In the genomic region with DNA sequence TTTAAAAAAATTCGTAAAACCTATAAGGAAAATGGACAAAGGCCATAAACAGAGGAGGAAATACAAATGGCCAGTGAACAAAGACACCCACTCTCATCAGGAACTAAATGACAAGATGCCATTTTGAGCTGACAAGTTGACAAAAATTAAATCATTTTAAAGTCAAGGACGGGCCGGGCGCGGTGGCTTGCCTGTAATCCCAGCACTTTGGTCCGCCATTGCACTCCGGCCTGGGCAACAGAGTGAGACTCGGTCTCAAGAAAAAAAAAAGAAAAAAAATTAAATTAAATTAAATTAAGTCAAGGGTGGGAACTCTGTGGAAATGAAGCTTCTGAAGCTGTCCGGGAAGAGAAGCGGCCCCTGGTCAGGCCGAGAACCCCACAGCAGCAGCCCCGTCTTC, we compare ENCODE assay signal across 11 cellular contexts. TPM values are rescaled to one million over a fixed set of nuclear protein-coding genes. Genes with fewer than 3 reads are reported as not detected.
DNase-seq lines count a peak whose midpoint lies in the region; ATAC-seq and TF ChIP-seq lines count a peak whose summit lies in the region.
"Had no signal": no experiment of that assay in that cellular context is flagged by ENCODE, and none has a peak within 500 bp of the region (broad histone marks: within the 10 kb centered on the region; RNA-seq: fewer than 3 reads in every experiment).

No MANE protein-coding gene starts in this region.

- H3K4me1 Mint-ChIP-seq in CD4-positive, alpha-beta T cell (ENCODE audit: low read depth): peaks cover 30% of the 10 kb centered on the region

- no peak for DNase-seq in CD4-positive, alpha-beta T cell
- DNase-seq in colonic mucosa (no peak), osteoblast (ENCODE audit: insufficient read length, low spot score, missing footprints) (no peak), CD1c-positive myeloid dendritic cell (ENCODE audit: extremely low spot score) (no peak), GF-D8 (lab: John Stamatoyannopoulos, UW) (no peak), GM13976 (ENCODE audit: low spot score) (no peak)
- DNase-seq: activated CD4-positive, CD25-positive, alpha-beta regulatory T cell; amniotic stem cell; NCI-H1417 had no signal

- intact Hi-C loops in CD4-positive, alpha-beta T cell (cut with DNase I, micrococcal nuclease): loop anchor here in 1 of 2 experiments (2.0 kb wide), 2 partner anchors 190 to 388 kb away; partner anchors contain the start of genes DNAJB6 and UBE3C
- intact Hi-C loops in colonic mucosa (cut with DNase I): no loop called here

- no peak overlapping the region for H3K4me3 ChIP-seq in KMS-11 (IDR thresholded peaks at IDR 0.05; ENCODE audit: insufficient read depth, low read depth, low read length)
- H3K4me3 ChIP-seq in colonic mucosa: peak overlapping the region; percentile 99
- peak overlapping the region; percentile 95 for H3K4me3 ChIP-seq in osteoblast (ENCODE audit: insufficient read depth, low read length)

- no peak overlapping the region for H3K9ac ChIP-seq in KMS-11
- no peak overlapping the region for H3K9ac ChIP-seq in colonic mucosa (ENCODE audit: low read depth in 2 of 2, low read length in 2 of 2)

- H3K36me3 ChIP-seq in KMS-11 (ENCODE audit: insufficient read depth) (peaks cover 14% of the 10 kb centered on the region), colonic mucosa (no peaks in the 10 kb centered on the region), osteoblast (ENCODE audit: insufficient read depth, low read length) (peaks cover 10% of the 10 kb centered on the region)

- POLR2A ChIA-PET in CD4-positive, alpha-beta T cell (lab: Charles Lee): interaction anchor here (3.1 kb wide), 1 partner anchor 55 kb away, joined by 24 read pairs; the partner anchor contains the start of gene LMBR1

- no peak for ATAC-seq in CD4-positive, alpha-beta T cell (ENCODE audit: poor library complexity)
- no peak for ATAC-seq in GM18517 (IDR thresholded peaks at IDR 0.05; ENCODE audit: unreplicated experiment)

- no peak overlapping the region for H3K27ac Mint-ChIP-seq in CD4-positive, alpha-beta T cell

- H3K9me3 Mint-ChIP-seq in CD4-positive, alpha-beta T cell: no peaks in the 10 kb centered on the region

- H3K4me3 Mint-ChIP-seq in CD4-positive, alpha-beta T cell: peak overlapping the region; percentile 63

- peak overlapping the region; percentile 63; the same call in 1 of the 2 replicates for H3K4me2 ChIP-seq in KMS-11
- H3K4me2 ChIP-seq in osteoblast (ENCODE audit: insufficient read depth, low read length): peak overlapping the region; percentile 78

- peaks cover 29% of the 10 kb centered on the region for H3K36me3 Mint-ChIP-seq in CD4-positive, alpha-beta T cell (ENCODE audit: low read depth)

- in situ Hi-C loops in GM13976 (cut with MboI; ENCODE audit: low sequenced_read_pairs, unreplicated experiment): no loop called here

- H3K27me3 ChIP-seq in CD4-positive, alpha-beta T cell (ENCODE audit: control insufficient read depth, insufficient read depth, low read length): peaks cover 13% of the 10 kb centered on the region
- H3K27me3 ChIP-seq in KMS-11 (ENCODE audit: insufficient read depth, low read depth) (no peaks in the 10 kb centered on the region), colonic mucosa (no peaks in the 10 kb centered on the region), osteoblast (ENCODE audit: insufficient read depth, low read length) (peaks cover 18% of the 10 kb centered on the region)

- no peaks in the 10 kb centered on the region for H3K9me3 ChIP-seq in CD4-positive, alpha-beta T cell (ENCODE audit: control insufficient read depth, low read length)
- no peaks in the 10 kb centered on the region for H3K9me3 ChIP-seq in colonic mucosa
- H3K9me3 ChIP-seq in osteoblast (ENCODE audit: low read depth, low read length): no peaks in the 10 kb centered on the region

- no peak overlapping the region for H2AFZ ChIP-seq in KMS-11 (ENCODE audit: low read depth)
- peak overlapping the region; percentile 78 for H2AFZ ChIP-seq in osteoblast (ENCODE audit: low read length)

- CTCF ChIA-PET in CD4-positive, alpha-beta T cell (lab: Charles Lee): interaction anchor here (3.6 kb wide), 1 partner anchor 55 kb away, joined by 24 read pairs; the partner anchor contains the start of gene LMBR1

- H3K27ac ChIP-seq in CD4-positive, alpha-beta T cell (ENCODE audit: low read depth, low read length): no peak overlapping the region
- H3K27ac ChIP-seq in KMS-11 (no peak overlapping the region), colonic mucosa (no peak overlapping the region), osteoblast (ENCODE audit: low read depth, low read length) (no peak overlapping the region)

- TF ChIP-seq CTCF in CD4-positive, alpha-beta T cell (IDR thresholded peaks at IDR 0.05): no peak
- TF ChIP-seq CTCF in KMS-11 (conservative IDR thresholded peaks at IDR 0.05; ENCODE audit: low read depth, low read length) (no peak), colonic mucosa (IDR thresholded peaks at IDR 0.05) (no peak), osteoblast (IDR thresholded peaks at IDR 0.05; ENCODE audit: extremely low read depth, low read depth, low read length) (no peak), GM13976 (IDR thresholded peaks at IDR 0.05; ENCODE audit: borderline replicate concordance, control extremely low read depth, extremely low read depth, insufficient read depth, missing control alignments) (no peak)

- H3K4me1 ChIP-seq in KMS-11 (ENCODE audit: low read depth, poor library complexity, severe bottlenecking) (peaks cover 23% of the 10 kb centered on the region), colonic mucosa (peaks cover 8% of the 10 kb centered on the region), osteoblast (ENCODE audit: insufficient read depth, low read length) (peaks cover 13% of the 10 kb centered on the region)

- H4K20me1 ChIP-seq in KMS-11 (ENCODE audit: insufficient read depth): peaks cover 21% of the 10 kb centered on the region
- peaks cover 8% of the 10 kb centered on the region for H4K20me1 ChIP-seq in osteoblast (ENCODE audit: insufficient read depth, low read length)

- peaks cover 20% of the 10 kb centered on the region for H3K27me3 Mint-ChIP-seq in CD4-positive, alpha-beta T cell

- H3K79me2 ChIP-seq in KMS-11 (ENCODE audit: insufficient read depth, low read depth): peaks cover 38% of the 10 kb centered on the region
- peaks cover 37% of the 10 kb centered on the region for H3K79me2 ChIP-seq in osteoblast (ENCODE audit: insufficient read depth, low read length)

RNA-seq across cellular contexts. Expression of gene NOM1, which starts 1.2 kb away (rescaled TPM):
- total RNA-seq in CD4-positive, alpha-beta T cell: 10 to 100 TPM; 25.5 to 27.6 TPM
- total RNA-seq in colonic mucosa (10 to 100 TPM; 12.7 to 21.4 TPM), osteoblast (11.6 and 17.1 TPM in 2 replicates)

RNA-seq across cellular contexts. Expression of gene LMBR1, which starts 55.4 kb away (rescaled TPM):
- 10 to 100 TPM; 61.6 to 61.9 TPM for total RNA-seq in CD4-positive, alpha-beta T cell
- total RNA-seq in colonic mucosa (10 to 100 TPM; 41.4 to 42.0 TPM), osteoblast (39.4 and 44.8 TPM in 2 replicates)
